ENCODE assay signal across 8 cellular contexts in the genomic region with DNA sequence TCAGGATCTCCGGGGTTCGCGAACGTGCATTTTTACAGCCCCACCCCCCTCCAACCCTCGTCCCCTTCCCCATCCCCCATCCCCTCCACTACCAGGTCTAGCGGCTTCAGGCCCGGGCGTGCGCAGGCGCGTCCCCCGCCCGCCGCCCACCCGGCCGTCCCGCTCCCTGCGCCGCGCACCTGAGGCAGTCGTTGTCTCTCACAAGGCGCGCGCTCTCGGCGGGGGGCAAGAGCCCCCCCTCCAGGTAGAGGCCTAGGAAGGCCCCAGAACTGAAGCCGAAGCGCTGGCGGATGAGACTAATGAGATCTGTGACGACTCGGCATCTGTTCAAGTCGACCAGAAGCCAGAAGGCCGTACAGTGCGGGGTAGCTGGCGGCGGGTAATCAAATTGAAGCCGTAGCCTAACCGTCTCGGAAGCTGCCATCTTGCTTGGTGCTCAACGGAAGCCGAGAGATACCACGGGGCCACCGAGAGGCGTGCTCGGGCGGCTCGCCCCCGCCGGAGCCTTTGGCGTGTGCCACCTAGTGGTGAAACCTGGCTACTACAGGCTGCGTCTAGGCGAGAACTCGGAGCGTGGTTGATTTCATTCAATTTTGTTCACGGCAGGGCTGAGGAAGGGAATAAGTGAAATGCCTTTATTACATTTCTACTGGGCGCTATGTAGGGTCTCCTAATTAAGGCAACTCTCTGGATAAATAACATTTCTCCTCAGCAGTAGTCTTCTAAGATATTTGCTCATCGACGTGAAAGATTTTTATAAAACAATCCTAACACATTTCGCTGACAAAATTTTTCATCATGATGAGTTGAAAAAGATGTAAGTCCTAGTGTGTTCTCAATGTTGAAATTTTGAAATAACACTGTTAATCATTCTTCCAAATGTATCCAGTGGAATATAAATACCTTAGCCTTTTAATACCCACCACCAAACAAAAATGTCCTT. TPM values are rescaled to one million over a fixed set of nuclear protein-coding genes. Genes with fewer than 3 reads are reported as not detected.
DNase-seq lines count a peak whose midpoint lies in the region; ATAC-seq, FAIRE-seq and TF ChIP-seq lines count a peak whose summit lies in the region.

A gene with protein sequence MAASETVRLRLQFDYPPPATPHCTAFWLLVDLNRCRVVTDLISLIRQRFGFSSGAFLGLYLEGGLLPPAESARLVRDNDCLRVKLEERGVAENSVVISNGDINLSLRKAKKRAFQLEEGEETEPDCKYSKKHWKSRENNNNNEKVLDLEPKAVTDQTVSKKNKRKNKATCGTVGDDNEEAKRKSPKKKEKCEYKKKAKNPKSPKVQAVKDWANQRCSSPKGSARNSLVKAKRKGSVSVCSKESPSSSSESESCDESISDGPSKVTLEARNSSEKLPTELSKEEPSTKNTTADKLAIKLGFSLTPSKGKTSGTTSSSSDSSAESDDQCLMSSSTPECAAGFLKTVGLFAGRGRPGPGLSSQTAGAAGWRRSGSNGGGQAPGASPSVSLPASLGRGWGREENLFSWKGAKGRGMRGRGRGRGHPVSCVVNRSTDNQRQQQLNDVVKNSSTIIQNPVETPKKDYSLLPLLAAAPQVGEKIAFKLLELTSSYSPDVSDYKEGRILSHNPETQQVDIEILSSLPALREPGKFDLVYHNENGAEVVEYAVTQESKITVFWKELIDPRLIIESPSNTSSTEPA (minus strand): TSS at position 455 of the 943 bp plus-strand sequence. CDS start 31 bp downstream, at position 424.

- H3K27me3 Mint-ChIP-seq in natural killer cell (ENCODE audit: low read depth in 2 of 2), result peaks cover 0 to 2% of the 10 kb centered on the region in 2 donors

- H3K4me2 ChIP-seq in Karpas-422 (ENCODE audit: low read depth, low read length, poor library complexity, severe bottlenecking), result peak within 1 kb of the TSS; percentile 73

- peak; percentile 88 for DNase-seq in EH (ENCODE audit: low read depth)
- peak; percentile 98 for DNase-seq in Karpas-422
- DNase-seq in RCC 7860 (ENCODE audit: low spot score), result peak; percentile 76
- peak; percentile 88 for DNase-seq in activated T-helper 1 cell treated with Interleukin-2 at 50 U/mL for 16 hours (ENCODE audit: low read depth)
- peak; percentile 85 for DNase-seq in fibroblast of gingiva (ENCODE audit: low read depth)
- DNase-seq in natural killer cell, result peak; percentile 91
- DNase-seq in stimulated activated naive CD4-positive, alpha-beta T cell treated with Interleukin-2 at 50 U/mL for 16 hours (lab: John Stamatoyannopoulos, UW), result peak; percentile 85

- H3K9ac ChIP-seq in Karpas-422 (ENCODE audit: low read length), result peak within 1 kb of the TSS; percentile 98

- peak; percentile 99 for TF ChIP-seq CTCF in natural killer cell (IDR thresholded peaks at IDR 0.05)

- H3K27ac Mint-ChIP-seq in natural killer cell, result peak within 1 kb of the TSS; percentile 74 to 81

- ATAC-seq in GM21825 (IDR thresholded peaks at IDR 0.05; ENCODE audit: unreplicated experiment) (peak; percentile 96), natural killer cell (peak; percentile 99 to 100 (median 100))

- no peaks in the 10 kb centered on the region for H3K9me3 Mint-ChIP-seq in natural killer cell

- FAIRE-seq in RCC 7860 (lab: Jason Lieb, UNC), result no peak

- peaks cover 38% of the 10 kb centered on the region for H3K79me2 ChIP-seq in Karpas-422 (ENCODE audit: low read length)

- H3K4me1 ChIP-seq in Karpas-422 (ENCODE audit: low read length), result peaks cover 23% of the 10 kb centered on the region

- H3K9me3 ChIP-seq in Karpas-422 (ENCODE audit: low read length), result no peaks in the 10 kb centered on the region

- no peaks in the 10 kb centered on the region for H3K9me2 ChIP-seq in Karpas-422 (replicated peaks; ENCODE audit: insufficient read depth, low read length)

- H3K4me1 Mint-ChIP-seq in natural killer cell, result peaks cover 17 to 18% of the 10 kb centered on the region in 2 donors

- peak within 1 kb of the TSS; percentile 98 for H3K4me3 ChIP-seq in Karpas-422 (ENCODE audit: low read length)

- H3K36me3 Mint-ChIP-seq in natural killer cell, result no peaks in the 10 kb centered on the region

- H2AFZ ChIP-seq in Karpas-422 (ENCODE audit: low read length), result peak within 1 kb of the TSS; percentile 97

- no peaks in the 10 kb centered on the region for H4K20me1 ChIP-seq in Karpas-422 (ENCODE audit: insufficient read depth, low read depth, low read length)

- H3K27ac ChIP-seq in Karpas-422 (ENCODE audit: low read length), result peak within 1 kb of the TSS; percentile 94

- no peaks in the 10 kb centered on the region; the same call in 1 of the 2 replicates for H3K36me3 ChIP-seq in Karpas-422 (ENCODE audit: insufficient read depth, low read length)

- H3K27me3 ChIP-seq in Karpas-422 (ENCODE audit: low read length), result no peaks in the 10 kb centered on the region

- peak within 1 kb of the TSS; percentile 84 for H3K4me3 Mint-ChIP-seq in natural killer cell

- intact Hi-C loops in natural killer cell (cut with micrococcal nuclease), result loop anchor here (2.0 to 5.0 kb wide), 2 partner anchors 18 to 129 kb away; a partner anchor contains a TSS

RNA-seq across cellular contexts. Expression of the gene that starts here (rescaled TPM):
- total RNA-seq in Karpas-422 (2014; rRNA removed; shearing (Covaris generic); ENCODE audit: low replicate concordance), result 14.6 and 16.4 TPM in 2 replicates
- total RNA-seq in natural killer cell, result 10 to 100 TPM; 18.6 to 23.8 (median 20.6) TPM

Comparison
In these comparisons a context has a peak if more than half of its experiments do, and no peak if none do; other contexts are left out.
1. Peak in every context shown above with its lines: DNase-seq, ATAC-seq, H3K4me3 ChIP-seq and H3K27ac ChIP-seq.